In genomic region chr15:84600687-84601554, GRCh38 we compare ENCODE assay signal across 1 cellular context.
TF ChIP-seq lines count a peak whose summit lies in the region.

Gene ZSCAN2, plus strand, starts transcription at chr15:84601009. Its CDS starts 2,919 bp downstream, at chr15:84603928.

TF ChIP-seq in HepG2, 621 proteins besides CTCF, POLR2A, EP300 and RAD21 (continued from another document):
- TF ChIP-seq SOX13 (IDR thresholded peaks at IDR 0.05) (no peak), SOX13 (CRISPR knock-in tag; conservative IDR thresholded peaks at IDR 0.05 in 1 of 2, IDR thresholded peaks at IDR 0.05 in 1 of 2) (peak in 1 of 2 experiments; percentile 88; a peak in 2 of 4 replicates), IKZF5 (CRISPR knock-in tag; IDR thresholded peaks at IDR 0.05) (no peak), SP1 (IDR thresholded peaks at IDR 0.05) (no peak), SP1 (CRISPR knock-in tag; IDR thresholded peaks at IDR 0.05) (peak; percentile 73), KDM6A (CRISPR knock-in tag; IDR thresholded peaks at IDR 0.05; ENCODE audit: low read depth) (no peak), TSC22D2 (CRISPR knock-in tag; IDR thresholded peaks at IDR 0.05; ENCODE audit: borderline replicate concordance) (0 out of 2 replicates have a peak, but pooled peaks have one; percentile 34), ZNF75D (CRISPR knock-in tag; IDR thresholded peaks at IDR 0.05; ENCODE audit: borderline replicate concordance) (no peak), GABPB1 (CRISPR knock-in tag; IDR thresholded peaks at IDR 0.05) (peak; percentile 87), ZFP1 (CRISPR knock-in tag; IDR thresholded peaks at IDR 0.05) (no peak), CENPX (CRISPR knock-in tag; IDR thresholded peaks at IDR 0.05) (no peak), TOPORS (CRISPR knock-in tag; IDR thresholded peaks at IDR 0.05) (peak; percentile 14; the same call in 1 of the 2 replicates), DBP (CRISPR knock-in tag; IDR thresholded peaks at IDR 0.05; ENCODE audit: not compliant biosample characterization) (no peak), ZNF124 (CRISPR knock-in tag; IDR thresholded peaks at IDR 0.05) (no peak), ZNF232 (CRISPR knock-in tag; IDR thresholded peaks at IDR 0.05; ENCODE audit: borderline replicate concordance) (no peak), TRAFD1 (CRISPR knock-in tag; IDR thresholded peaks at IDR 0.05; ENCODE audit: borderline replicate concordance) (no peak), HNRNPL (IDR thresholded peaks at IDR 0.05; ENCODE audit: low read depth, low read length) (0 out of 2 replicates have a peak, but pooled peaks have one; percentile 51), ZBTB26 (CRISPR knock-in tag; IDR thresholded peaks at IDR 0.05; ENCODE audit: borderline replicate concordance) (0 out of 2 replicates have a peak, but pooled peaks have one; percentile 29), SRY (CRISPR knock-in tag; IDR thresholded peaks at IDR 0.05) (0 out of 2 replicates have a peak, but pooled peaks have one; percentile 25), KDM2A (CRISPR knock-in tag; IDR thresholded peaks at IDR 0.05; ENCODE audit: borderline replicate concordance, low read depth) (peak; percentile 65)
